In genomic region chr11:503179-503981, GRCh38 we compare ENCODE assay signal across 6 cellular contexts. TPM values are rescaled to one million over a fixed set of nuclear protein-coding genes. Genes with fewer than 3 reads are reported as not detected.
DNase-seq lines count a peak whose midpoint lies in the region; ATAC-seq and TF ChIP-seq lines count a peak whose summit lies in the region.

No MANE protein-coding gene starts in this region.

- H3K27ac Mint-ChIP-seq in activated T-cell treated with anti-CD3 and anti-CD28 coated beads, Interleukin-2, amount 50 U/mL, for 72 hours: no peak overlapping the region

- H3K9me3 ChIP-seq in lower lobe of right lung: no peaks in the 10 kb centered on the region

- peaks cover 53% of the 10 kb centered on the region for H3K4me1 ChIP-seq in lower lobe of right lung

- H3K4me1 Mint-ChIP-seq in activated T-cell treated with anti-CD3 and anti-CD28 coated beads, Interleukin-2, amount 50 U/mL, for 72 hours (ENCODE audit: low read depth): peaks cover 29% of the 10 kb centered on the region

- ATAC-seq in activated T-cell treated with anti-CD3 and anti-CD28 coated beads, Interleukin-2, amount 50 U/mL, for 72 hours (replicated peaks in 1 of 2): no peak
- no peak for ATAC-seq in lower lobe of right lung

- H3K4me3 Mint-ChIP-seq in activated T-cell treated with anti-CD3 and anti-CD28 coated beads, Interleukin-2, amount 50 U/mL, for 72 hours: peak overlapping the region; percentile 97

- H3K27me3 ChIP-seq in lower lobe of right lung (ENCODE audit: low read depth): no peaks in the 10 kb centered on the region

- DNase-seq in GM10266 (ENCODE audit: extremely low spot score) (peak; percentile 76), lower lobe of right lung (peak; percentile 86), NCI-H2081 (lab: John Stamatoyannopoulos, UW) (no peak), GDM1 (lab: John Stamatoyannopoulos, UW) (no peak), NCI-H2107 (lab: John Stamatoyannopoulos, UW) (no peak)
- DNase-seq in activated T-cell treated with anti-CD3 and anti-CD28 coated beads, Interleukin-2, amount 50 U/mL, for 72 hours: peak; percentile 24 to 56

- no peaks in the 10 kb centered on the region for H3K9me3 Mint-ChIP-seq in activated T-cell treated with anti-CD3 and anti-CD28 coated beads, Interleukin-2, amount 50 U/mL, for 72 hours

- peak overlapping the region; percentile 82 for H3K4me3 ChIP-seq in lower lobe of right lung

- intact Hi-C loops in lower lobe of right lung (cut with DNase I): no loop called here

- no peaks in the 10 kb centered on the region for H3K27me3 Mint-ChIP-seq in activated T-cell treated with anti-CD3 and anti-CD28 coated beads, Interleukin-2, amount 50 U/mL, for 72 hours (ENCODE audit: low read depth)

- peaks cover 37% of the 10 kb centered on the region for H3K36me3 ChIP-seq in lower lobe of right lung

- peaks cover 0 to 7% of the 10 kb centered on the region in 2 donors for H3K36me3 Mint-ChIP-seq in activated T-cell treated with anti-CD3 and anti-CD28 coated beads, Interleukin-2, amount 50 U/mL, for 72 hours (ENCODE audit: insufficient read depth in 2 of 2)

- H3K27ac ChIP-seq in lower lobe of right lung: peak overlapping the region; percentile 100

- TF ChIP-seq CTCF in GM10266 (IDR thresholded peaks at IDR 0.05; ENCODE audit: control insufficient read depth, insufficient read depth, low read depth, missing control alignments): no peak
- no peak for TF ChIP-seq CTCF in lower lobe of right lung (IDR thresholded peaks at IDR 0.05)

RNA-seq across cellular contexts. Expression of gene RNH1, which starts 3.7 kb away (rescaled TPM):
- total RNA-seq in activated T-cell treated with anti-CD3 and anti-CD28 coated beads, Interleukin-2, amount 50 U/mL, for 72 hours: 10 to 100 TPM; 88.9 to 95.3 TPM
- 237 TPM for total RNA-seq in lower lobe of right lung

RNA-seq across cellular contexts. Expression of gene HRAS, which starts 32.0 kb away (rescaled TPM):
- total RNA-seq in activated T-cell treated with anti-CD3 and anti-CD28 coated beads, Interleukin-2, amount 50 U/mL, for 72 hours: 10 to 100 TPM; 28.8 to 40.1 TPM
- total RNA-seq in lower lobe of right lung: 36.3 TPM

RNA-seq across cellular contexts. Expression of gene LRRC56, which starts 33.9 kb away (rescaled TPM):
- 1 to 10 TPM; 1.2 to 3.1 TPM for total RNA-seq in activated T-cell treated with anti-CD3 and anti-CD28 coated beads, Interleukin-2, amount 50 U/mL, for 72 hours
- total RNA-seq in lower lobe of right lung: 7.6 TPM

RNA-seq across cellular contexts. Expression of gene PTDSS2, which starts 53.3 kb away (rescaled TPM):
- total RNA-seq in activated T-cell treated with anti-CD3 and anti-CD28 coated beads, Interleukin-2, amount 50 U/mL, for 72 hours: 10 to 100 TPM; 20.6 to 22.5 TPM
- total RNA-seq in lower lobe of right lung: 32.9 TPM

RNA-seq across cellular contexts. Expression of gene LMNTD2, which starts 57.2 kb away (rescaled TPM):
- total RNA-seq in activated T-cell treated with anti-CD3 and anti-CD28 coated beads, Interleukin-2, amount 50 U/mL, for 72 hours: 1 to 10 TPM; 3.1 to 5.5 TPM
- total RNA-seq in lower lobe of right lung: 6.0 TPM

Comparison
In these comparisons a context has a peak if more than half of its experiments do, and no peak if none do; other contexts are left out.
1. DNase-seq: peak in GM10266 (single experiment), activated T-cell treated with anti-CD3 and anti-CD28 coated beads, Interleukin-2, amount 50 U/mL, for 72 hours (2 of 2) and lower lobe of right lung (single experiment); none in NCI-H2081 (0 of 2), GDM1 (single experiment) and NCI-H2107 (single experiment).